In the genomic region with DNA sequence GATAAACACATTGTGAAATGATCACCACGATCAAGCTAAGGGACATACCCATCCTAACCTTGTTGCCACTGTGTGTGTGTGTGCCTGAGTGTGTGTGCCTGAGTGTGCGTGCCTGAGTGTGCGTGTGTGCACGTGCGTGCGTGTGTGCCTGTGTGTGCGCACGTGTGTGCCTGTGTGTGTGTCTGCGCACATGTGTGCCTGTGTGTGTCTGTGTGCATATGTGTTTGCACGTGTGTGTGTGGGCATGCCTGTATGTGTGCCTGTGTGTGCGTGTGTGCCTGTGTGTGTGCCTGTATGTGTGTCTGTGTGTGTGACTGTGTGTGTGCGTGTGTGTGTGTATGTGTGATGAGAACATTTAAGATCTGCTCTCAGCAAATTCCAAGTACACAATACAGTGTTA, we compare ENCODE assay signal across 23 cellular contexts.
A peak's percentile ranks its signal among the peaks of the same experiment; 100 is the strongest.
DNase-seq lines count a peak whose midpoint lies in the region; ATAC-seq, FAIRE-seq and TF ChIP-seq lines count a peak whose summit lies in the region.
"Had no signal": no experiment of that assay in that cellular context is flagged by ENCODE, and none has a peak within 500 bp of the region (broad histone marks: within the 10 kb centered on the region; RNA-seq: fewer than 3 reads in every experiment).

No MANE protein-coding gene starts in this region.

- H2BK5ac ChIP-seq in H9 (ENCODE audit: insufficient read length, low read length) = no peak overlapping the region

- H3K9me3 ChIP-seq in H9 (ENCODE audit: control insufficient read depth, low read depth, low read length) = no peaks in the 10 kb centered on the region
- no peaks in the 10 kb centered on the region for H3K9me3 ChIP-seq in GM12878 (replicated peaks; ENCODE audit: control insufficient read depth, insufficient read depth, low read length)
- no peaks in the 10 kb centered on the region for H3K9me3 ChIP-seq in upper lobe of right lung
- no peaks in the 10 kb centered on the region for H3K9me3 ChIP-seq in Karpas-422 (ENCODE audit: low read length)
- no peaks in the 10 kb centered on the region for H3K9me3 ChIP-seq in BE2C
- H3K9me3 ChIP-seq: A549; BLaER1 treated with 17β-estradiol and CSF1 and Interleukin-3, amounts not matched to agents 10 nM and 100 nM had no signal

- H3K4me1 ChIP-seq in H9 (ENCODE audit: insufficient read depth, low read length) (no peaks in the 10 kb centered on the region; the same call in 1 of the 2 replicates), GM12878 (ENCODE audit: control insufficient read depth, insufficient read depth, low read length) (no peaks in the 10 kb centered on the region), upper lobe of right lung (no peaks in the 10 kb centered on the region), Karpas-422 (ENCODE audit: low read length) (no peaks in the 10 kb centered on the region), BE2C (no peaks in the 10 kb centered on the region)
- H3K4me1 ChIP-seq: A549 had no signal

- peaks cover 25 to 65% of the 10 kb centered on the region in 2 experiments for H3K9me3 Mint-ChIP-seq in H9
- H3K9me3 Mint-ChIP-seq in natural killer cell treated with Interleukin-12 subunit alpha and Interleukin-12 subunit beta and Interleukin-15 and Interleukin-18, amount 100 ng/mL, for 72 hours = peaks cover 6% of the 10 kb centered on the region

- H2BK15ac ChIP-seq in H9 (ENCODE audit: low read depth, low read length) = no peak overlapping the region

- no TSS peak for BruUV-seq in GM12878 (replicated peaks; lab: Mats Ljungman, UMichigan)

- H3K23me2 ChIP-seq in H9 (ENCODE audit: insufficient read length, low read depth, low read length, poor library complexity, severe bottlenecking) = no peaks in the 10 kb centered on the region

- H4K20me1 ChIP-seq in H9 (ENCODE audit: control insufficient read depth, insufficient read depth, insufficient read length) = no peaks in the 10 kb centered on the region
- H4K20me1 ChIP-seq in GM12878 (ENCODE audit: control insufficient read depth, insufficient read depth) = no peaks in the 10 kb centered on the region
- H4K20me1 ChIP-seq in Karpas-422 (ENCODE audit: insufficient read depth, low read depth, low read length) = no peaks in the 10 kb centered on the region
- H4K20me1 ChIP-seq: BLaER1 treated with 17β-estradiol and CSF1 and Interleukin-3, amounts not matched to agents 10 nM and 100 nM had no signal

- RAD21 ChIA-PET in GM12878 (lab: Charles Lee; ENCODE audit: unreplicated experiment) = no interaction called here

- FAIRE-seq in GM12878 (lab: Jason Lieb, UNC) = no peak
- FAIRE-seq: GM12891, GM18507 had no signal

- H3K4me2 ChIP-seq in H9 (ENCODE audit: insufficient read depth, insufficient read length, low read length) (no peak overlapping the region), GM12878 (ENCODE audit: control insufficient read depth, insufficient read depth) (no peak overlapping the region), Karpas-422 (ENCODE audit: low read depth, low read length, poor library complexity, severe bottlenecking) (no peak overlapping the region)
- H3K4me2 ChIP-seq: A549; BLaER1 treated with 17β-estradiol and CSF1 and Interleukin-3, amounts not matched to agents 10 nM and 100 nM; GM23338 had no signal

- SMC1A ChIA-PET in GM12878 (lab: Charles Lee; ENCODE audit: uncharacterized antibody, unreplicated experiment) = no interaction called here

- TF ChIP-seq POLR2A in GM12878 (IDR thresholded peaks at IDR 0.05; ENCODE audit: low read depth, low read length) = no peak

- no peaks in the 10 kb centered on the region for H3K36me3 ChIP-seq in GM12878 (ENCODE audit: control insufficient read depth in 2 of 2, insufficient read depth in 2 of 2, low read length in 1 of 2)
- H3K36me3 ChIP-seq in upper lobe of right lung = no peaks in the 10 kb centered on the region
- H3K36me3 ChIP-seq in Karpas-422 (ENCODE audit: insufficient read depth, low read length) = no peaks in the 10 kb centered on the region
- H3K36me3 ChIP-seq in BE2C = no peaks in the 10 kb centered on the region
- H3K36me3 ChIP-seq: BLaER1 treated with 17β-estradiol and CSF1 and Interleukin-3, amounts not matched to agents 10 nM and 100 nM had no signal

- H3K36me3 Mint-ChIP-seq in H9 (ENCODE audit: insufficient read depth in 1 of 3, low read depth in 3 of 3) = peaks cover 0 to 12% (median 1%) of the 10 kb centered on the region in 3 experiments; a peak in 3 of 7 replicates
- H3K36me3 Mint-ChIP-seq in natural killer cell treated with Interleukin-12 subunit alpha and Interleukin-12 subunit beta and Interleukin-15 and Interleukin-18, amount 100 ng/mL, for 72 hours = no peaks in the 10 kb centered on the region
- H3K36me3 Mint-ChIP-seq: CD4-positive, CD25-positive, alpha-beta regulatory T cell; CD8-positive, alpha-beta memory T cell had no signal

- no peak overlapping the region for H2BK20ac ChIP-seq in H9 (ENCODE audit: low read depth, low read length, poor library complexity, severe bottlenecking)

- H2AFZ ChIP-seq in H9 (ENCODE audit: low read length) (no peak overlapping the region), GM12878 (ENCODE audit: control insufficient read depth, low read depth, low read length) (no peak overlapping the region), Karpas-422 (ENCODE audit: low read length) (no peak overlapping the region)
- H2AFZ ChIP-seq: GM23338 had no signal

- H3K4me3 ChIP-seq in GM12878 (no peak overlapping the region), upper lobe of right lung (no peak overlapping the region), Karpas-422 (ENCODE audit: low read length) (no peak overlapping the region), BE2C (ENCODE audit: low read depth, low read length) (no peak overlapping the region)
- H3K4me3 ChIP-seq: A549; BLaER1 treated with 17β-estradiol and CSF1 and Interleukin-3, amounts not matched to agents 10 nM and 100 nM; GM23338 had no signal

- H3K4me3 Mint-ChIP-seq in H9 = no peak overlapping the region; a peak in 1 of 5 replicates
- no peak overlapping the region for H3K4me3 Mint-ChIP-seq in natural killer cell treated with Interleukin-12 subunit alpha and Interleukin-12 subunit beta and Interleukin-15 and Interleukin-18, amount 100 ng/mL, for 72 hours
- H3K4me3 Mint-ChIP-seq: CD4-positive, CD25-positive, alpha-beta regulatory T cell; CD8-positive, alpha-beta memory T cell; GM23338 had no signal

- H3T11ph ChIP-seq in H9 (ENCODE audit: low read length) = no peak overlapping the region

- intact Hi-C loops in GM12878 (cut with micrococcal nuclease; ENCODE audit: unreplicated experiment) = no loop called here
- intact Hi-C loops in upper lobe of right lung (cut with DNase I) = no loop called here

- no peak overlapping the region for H4K8ac ChIP-seq in H9 (replicated peaks; ENCODE audit: insufficient read length, low read depth, low read length)

- H2AK5ac ChIP-seq in H9 (ENCODE audit: insufficient read length, low read length) = no peak overlapping the region

- H2BK120ac ChIP-seq in H9 (ENCODE audit: low read depth, low read length, poor library complexity, severe bottlenecking) = no peak overlapping the region

- H3K14ac ChIP-seq in H9 (ENCODE audit: insufficient read depth, low read length) = no peak overlapping the region; the same call in 1 of the 2 replicates

- H2BK12ac ChIP-seq in H9 (ENCODE audit: insufficient read length, low read depth, low read length) = no peak overlapping the region

- no peak for TF ChIP-seq CTCF in H9 (conservative IDR thresholded peaks at IDR 0.05)
- no peak for TF ChIP-seq CTCF in GM12878 (IDR thresholded peaks at IDR 0.05 in 2 of 3, conservative IDR thresholded peaks at IDR 0.05 in 1 of 3; ENCODE audit: control insufficient read depth in 2 of 3, extremely low read depth in 1 of 3, insufficient read depth in 1 of 3, low read depth in 3 of 3, low read length in 3 of 3)
- no peak for TF ChIP-seq CTCF in upper lobe of right lung (IDR thresholded peaks at IDR 0.05)
- no peak for TF ChIP-seq CTCF in BE2C (IDR thresholded peaks at IDR 0.05; ENCODE audit: low read depth, low read length)

- TF ChIP-seq RAD21 in GM12878 (IDR thresholded peaks at IDR 0.05; ENCODE audit: insufficient read depth, low read depth, low read length) = no peak

- no peaks in the 10 kb centered on the region for H3K9me2 ChIP-seq in Karpas-422 (replicated peaks; ENCODE audit: insufficient read depth, low read length)

- H3K23ac ChIP-seq in H9 (ENCODE audit: insufficient read length, low read depth, low read length) = no peak overlapping the region

- no peak overlapping the region; a peak in 1 of 7 replicates for H3K27ac Mint-ChIP-seq in H9
- H3K27ac Mint-ChIP-seq in natural killer cell treated with Interleukin-12 subunit alpha and Interleukin-12 subunit beta and Interleukin-15 and Interleukin-18, amount 100 ng/mL, for 72 hours = no peak overlapping the region
- H3K27ac Mint-ChIP-seq: CD4-positive, CD25-positive, alpha-beta regulatory T cell; CD8-positive, alpha-beta memory T cell; GM23338 had no signal

- no peak overlapping the region for H4K91ac ChIP-seq in H9 (ENCODE audit: insufficient read length, low read depth, low read length)

- ATAC-seq in GM12878 = no peak
- peak; percentile 40 to 46 for ATAC-seq in natural killer cell treated with Interleukin-12 subunit alpha and Interleukin-12 subunit beta and Interleukin-15 and Interleukin-18, amount 100 ng/mL, for 72 hours
- ATAC-seq in upper lobe of right lung = peak; percentile 49
- ATAC-seq: A549, GM23338 had no signal

- H3K18ac ChIP-seq in H9 (ENCODE audit: insufficient read length, low read depth, low read length) = peak overlapping the region; percentile 85

- no peaks in the 10 kb centered on the region for H3K79me1 ChIP-seq in H9 (ENCODE audit: insufficient read depth, low read depth, low read length, poor library complexity, severe bottlenecking)

- no peak for TF ChIP-seq EP300 in GM12878 (IDR thresholded peaks at IDR 0.05; ENCODE audit: borderline replicate concordance in 1 of 2, control insufficient read depth in 1 of 2, low read depth in 2 of 2, low read length in 2 of 2)

- H3K27ac ChIP-seq in H9 (ENCODE audit: insufficient read length, low read depth, low read length) = no peak overlapping the region
- H3K27ac ChIP-seq in GM12878 (ENCODE audit: control insufficient read depth, insufficient read depth) = no peak overlapping the region
- no peak overlapping the region for H3K27ac ChIP-seq in upper lobe of right lung
- no peak overlapping the region for H3K27ac ChIP-seq in Karpas-422 (ENCODE audit: low read length)
- H3K27ac ChIP-seq: 22Rv1; A549; BLaER1 treated with 17β-estradiol and CSF1 and Interleukin-3, amounts not matched to agents 10 nM and 100 nM; HL-60 had no signal

- H3K27me3 ChIP-seq in H9 (ENCODE audit: insufficient read depth, low read length) (no peaks in the 10 kb centered on the region), GM12878 (replicated peaks in 1 of 2; ENCODE audit: control insufficient read depth in 2 of 2, insufficient read depth in 2 of 2, low read length in 1 of 2) (no peaks in the 10 kb centered on the region), upper lobe of right lung (no peaks in the 10 kb centered on the region), Karpas-422 (ENCODE audit: low read length) (no peaks in the 10 kb centered on the region), BE2C (no peaks in the 10 kb centered on the region)
- H3K27me3 ChIP-seq: BLaER1 treated with 17β-estradiol and CSF1 and Interleukin-3, amounts not matched to agents 10 nM and 100 nM had no signal

- no peaks in the 10 kb centered on the region for H3K79me2 ChIP-seq in H9 (ENCODE audit: insufficient read depth, low read length)
- H3K79me2 ChIP-seq in GM12878 (ENCODE audit: control insufficient read depth, insufficient read depth, low read length) = no peaks in the 10 kb centered on the region
- H3K79me2 ChIP-seq in Karpas-422 (ENCODE audit: low read length) = no peaks in the 10 kb centered on the region

- no peak overlapping the region for H3K56ac ChIP-seq in H9 (ENCODE audit: insufficient read length, low read depth, low read length)

- H3K4me1 Mint-ChIP-seq in H9 = no peaks in the 10 kb centered on the region
- no peaks in the 10 kb centered on the region for H3K4me1 Mint-ChIP-seq in natural killer cell treated with Interleukin-12 subunit alpha and Interleukin-12 subunit beta and Interleukin-15 and Interleukin-18, amount 100 ng/mL, for 72 hours (ENCODE audit: low read depth in 2 of 2)
- H3K4me1 Mint-ChIP-seq: CD4-positive, CD25-positive, alpha-beta regulatory T cell; CD8-positive, alpha-beta memory T cell; GM23338 had no signal

- CTCF ChIA-PET in GM12878 (lab: Yijun Ruan, JAX) = no interaction called here

- in situ Hi-C loops in GM12878 (cut with MboI) = no loop called here

- no CpG with 5 or more reads among the region's 12 CpGs for WGBS in H9 (ENCODE audit: extremely low coverage, insufficient read length, low lambda C conversion rate)
- 55% methylated on average over 12 of the region's 12 CpGs for WGBS in GM12878 (ENCODE audit: insufficient coverage, insufficient replicate concordance, low lambda C conversion rate, missing lambda C conversion rate)

- peak overlapping the region; percentile 72 for H4K5ac ChIP-seq in H9 (ENCODE audit: insufficient read length, low read depth, low read length)

- no peaks in the 10 kb centered on the region for H3K27me3 Mint-ChIP-seq in H9 (ENCODE audit: low read depth)
- no peaks in the 10 kb centered on the region for H3K27me3 Mint-ChIP-seq in natural killer cell treated with Interleukin-12 subunit alpha and Interleukin-12 subunit beta and Interleukin-15 and Interleukin-18, amount 100 ng/mL, for 72 hours
- H3K27me3 Mint-ChIP-seq: CD4-positive, CD25-positive, alpha-beta regulatory T cell; CD8-positive, alpha-beta memory T cell had no signal

- DNase-seq in H9 (no peak), GM12878 (ENCODE audit: low read depth, low spot score) (no peak), upper lobe of right lung (no peak), Karpas-422 (no peak), T-helper 1 cell (no peak), BE2C (no peak)
- DNase-seq in natural killer cell treated with Interleukin-12 subunit alpha and Interleukin-12 subunit beta and Interleukin-15 and Interleukin-18, amount 100 ng/mL, for 72 hours (ENCODE audit: low spot score) = no peak
- DNase-seq: CD4-positive, CD25-positive, alpha-beta regulatory T cell; CD8-positive, alpha-beta memory T cell; COR-L47; DMS 273 treated with DMSO at 0.1 percent for 48 hours; DMS53; DND-41; EL; H7; KG1 had no signal

- H3K4ac ChIP-seq in H9 (ENCODE audit: low read depth, low read length) = no peak overlapping the region

- POLR2A ChIA-PET in GM12878 (lab: Charles Lee) = no interaction called here

- H3K9ac ChIP-seq in H9 (ENCODE audit: extremely low read depth, insufficient read length, low read length) (no peak overlapping the region), GM12878 (ENCODE audit: control insufficient read depth, insufficient read depth, low read length) (no peak overlapping the region), Karpas-422 (ENCODE audit: low read length) (no peak overlapping the region)
- H3K9ac ChIP-seq: BLaER1 treated with 17β-estradiol and CSF1 and Interleukin-3, amounts not matched to agents 10 nM and 100 nM had no signal
